9 cellular contexts compared by ENCODE assay signal in genomic region chr1:200866521-200866920, GRCh38. TPM values are rescaled to one million over a fixed set of nuclear protein-coding genes. Genes with fewer than 3 reads are reported as not detected.
A peak's percentile ranks its signal among the peaks of the same experiment; 100 is the strongest.
DNase-seq lines count a peak whose midpoint lies in the region; ATAC-seq lines count a peak whose summit lies in the region.
"Had no signal": no experiment of that assay in that cellular context is flagged by ENCODE, and none has a peak within 500 bp of the region (broad histone marks: within the 10 kb centered on the region; RNA-seq: fewer than 3 reads in every experiment).

No MANE protein-coding gene starts in this region.

- H3K27ac Mint-ChIP-seq in activated naive CD8-positive, alpha-beta T cell treated with anti-CD3 and anti-CD28 coated beads for 36 hours: peak overlapping the region; percentile 57

- peaks cover 4% of the 10 kb centered on the region for H3K36me3 Mint-ChIP-seq in activated naive CD8-positive, alpha-beta T cell treated with anti-CD3 and anti-CD28 coated beads for 36 hours

- H3K4me1 Mint-ChIP-seq in activated naive CD8-positive, alpha-beta T cell treated with anti-CD3 and anti-CD28 coated beads for 36 hours: peaks cover 44% of the 10 kb centered on the region

- ATAC-seq in HG03060 (IDR thresholded peaks at IDR 0.05; ENCODE audit: low read depth, unreplicated experiment): peak; percentile 70

- H3K4me3 Mint-ChIP-seq in activated naive CD8-positive, alpha-beta T cell treated with anti-CD3 and anti-CD28 coated beads for 36 hours: no peak overlapping the region

- H3K9me3 Mint-ChIP-seq in activated naive CD8-positive, alpha-beta T cell treated with anti-CD3 and anti-CD28 coated beads for 36 hours: no peaks in the 10 kb centered on the region

- peak; percentile 37 for DNase-seq in Daoy (ENCODE audit: low read depth)
- DNase-seq in GM19238 (ENCODE audit: insufficient read length, low spot score): peak; percentile 60
- peak; percentile 82 for DNase-seq in activated naive CD8-positive, alpha-beta T cell treated with anti-CD3 and anti-CD28 coated beads for 36 hours
- no peak for DNase-seq in amygdala (lab: John Stamatoyannopoulos, UW)
- no peak for DNase-seq in NCI-H1092 (lab: John Stamatoyannopoulos, UW)
- no peak for DNase-seq in kidney glomerular epithelial cell (lab: John Stamatoyannopoulos, UW)
- DNase-seq in COLO668 (lab: John Stamatoyannopoulos, UW; ENCODE audit: unreplicated experiment): no peak

- H3K27me3 Mint-ChIP-seq in activated naive CD8-positive, alpha-beta T cell treated with anti-CD3 and anti-CD28 coated beads for 36 hours: peaks cover 24% of the 10 kb centered on the region

RNA-seq across cellular contexts. Expression of gene GPR25, which starts 6.3 kb away (rescaled TPM):
- not detected in 2 replicates for total RNA-seq in Daoy (2014; rRNA removed; shearing (Covaris generic))
- not detected for total RNA-seq in activated naive CD8-positive, alpha-beta T cell treated with anti-CD3 and anti-CD28 coated beads for 36 hours
- total RNA-seq: frontal cortex had no signal

RNA-seq across cellular contexts. Expression of gene INAVA, which starts 28.2 kb away (rescaled TPM):
- total RNA-seq in Daoy (2014; rRNA removed; shearing (Covaris generic)): 7.3 and 7.5 TPM in 2 replicates
- total RNA-seq in activated naive CD8-positive, alpha-beta T cell treated with anti-CD3 and anti-CD28 coated beads for 36 hours: under 1 TPM in 1 of 2 experiments, not detected in 1; 0.04 TPM

Comparison
In these comparisons a context has a peak if more than half of its experiments do, and no peak if none do; other contexts are left out.
1. DNase-seq: peak in Daoy (single experiment), GM19238 (single experiment) and activated naive CD8-positive, alpha-beta T cell treated with anti-CD3 and anti-CD28 coated beads for 36 hours (single experiment); none in amygdala (0 of 56), NCI-H1092 (single experiment), kidney glomerular epithelial cell (single experiment) and COLO668 (single experiment).